8 cellular contexts compared by ENCODE assay signal in the genomic region with DNA sequence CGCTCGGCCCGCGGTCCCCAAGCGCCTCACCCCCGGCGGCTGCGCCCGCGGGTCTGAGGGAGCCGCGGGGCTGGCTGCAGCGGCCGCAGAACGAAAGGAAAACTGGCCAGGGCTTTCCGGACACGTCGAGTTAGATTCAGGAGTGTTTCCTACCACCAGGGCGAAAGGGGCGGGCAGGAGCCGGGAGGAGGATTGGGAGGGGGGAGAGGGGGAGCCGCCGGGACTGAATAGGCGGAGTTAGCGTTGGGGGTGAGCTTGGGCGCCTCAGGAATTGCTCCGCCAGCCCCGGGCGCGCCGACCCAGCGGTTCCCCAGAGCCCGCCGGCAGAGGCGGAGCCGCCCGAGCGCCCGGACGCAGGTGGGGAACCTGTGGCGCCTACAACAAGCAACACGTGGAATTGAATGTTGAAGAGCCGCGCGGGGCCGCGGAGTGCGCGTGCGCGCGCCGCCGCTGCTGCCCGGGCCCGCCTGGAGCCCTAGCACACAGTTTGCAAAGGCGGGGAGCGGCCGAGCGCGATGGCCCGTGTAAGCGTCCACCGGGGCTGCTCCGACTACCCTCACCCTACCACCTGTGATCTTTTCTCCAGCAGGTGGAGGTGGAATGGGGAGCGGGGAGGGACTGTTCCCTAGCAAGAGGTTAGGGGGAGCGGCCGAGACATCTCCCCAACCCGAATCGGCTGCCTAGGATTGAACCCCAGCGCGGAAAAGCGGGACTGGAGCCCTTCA. TPM values are rescaled to one million over a fixed set of nuclear protein-coding genes. Genes with fewer than 3 reads are reported as not detected.
A peak's percentile ranks its signal among the peaks of the same experiment; 100 is the strongest.
DNase-seq lines count a peak whose midpoint lies in the region; ATAC-seq, FAIRE-seq and TF ChIP-seq lines count a peak whose summit lies in the region.

A gene (minus strand): TSS at position 104 of the 725 bp plus-strand sequence. CDS start 123 bp downstream, outside the sequence.

- no peak for FAIRE-seq in astrocyte (lab: Jason Lieb, UNC)

- no peak for ATAC-seq in CD8-positive, alpha-beta T cell
- ATAC-seq in GM19328 (IDR thresholded peaks at IDR 0.05; ENCODE audit: unreplicated experiment) = peak; percentile 69
- ATAC-seq in HG03280 (IDR thresholded peaks at IDR 0.05; ENCODE audit: unreplicated experiment) = peak; percentile 75

- H3K9ac ChIP-seq in astrocyte (ENCODE audit: low read length) (peak within 1 kb of the TSS; percentile 81), parathyroid adenoma (no peak within 1 kb of the TSS), Karpas-422 (ENCODE audit: low read length) (no peak within 1 kb of the TSS)

- H3K79me2 ChIP-seq in astrocyte (ENCODE audit: insufficient read depth, low read length) = no peaks in the 10 kb centered on the region
- H3K79me2 ChIP-seq in parathyroid adenoma = no peaks in the 10 kb centered on the region
- H3K79me2 ChIP-seq in Karpas-422 (ENCODE audit: low read length) = no peaks in the 10 kb centered on the region

- H3K9me3 ChIP-seq in CD8-positive, alpha-beta T cell (ENCODE audit: low read length) = no peaks in the 10 kb centered on the region
- H3K9me3 ChIP-seq in astrocyte (ENCODE audit: insufficient read depth, low read depth, low read length) (no peaks in the 10 kb centered on the region), left ventricle myocardium inferior (replicated peaks) (no peaks in the 10 kb centered on the region), parathyroid adenoma (ENCODE audit: control insufficient read depth, low read length) (no peaks in the 10 kb centered on the region), Karpas-422 (ENCODE audit: low read length) (0 out of 2 replicates have a peak, but pooled peaks cover 3% of the 10 kb centered on the region)

- no peak within 1 kb of the TSS for H3K4me3 ChIP-seq in CD8-positive, alpha-beta T cell (ENCODE audit: low read depth, low read length)
- H3K4me3 ChIP-seq in astrocyte (ENCODE audit: insufficient read depth, low read depth, low read length) (peak within 1 kb of the TSS; percentile 90), left ventricle myocardium inferior (peak within 1 kb of the TSS; percentile 91), parathyroid adenoma (ENCODE audit: low read depth, low read length) (peak within 1 kb of the TSS; percentile 65), Karpas-422 (ENCODE audit: low read length) (no peak within 1 kb of the TSS)

- H3K4me2 ChIP-seq in astrocyte (ENCODE audit: low read length) (peak within 1 kb of the TSS; percentile 90), parathyroid adenoma (ENCODE audit: low read length) (peak within 1 kb of the TSS; percentile 92), Karpas-422 (ENCODE audit: low read depth, low read length, poor library complexity, severe bottlenecking) (no peak within 1 kb of the TSS)

- H3K27ac Mint-ChIP-seq in CD8-positive, alpha-beta T cell = no peak within 1 kb of the TSS
- peak within 1 kb of the TSS; percentile 86 for H3K27ac Mint-ChIP-seq in astrocyte (ENCODE audit: unreplicated experiment)

- TF ChIP-seq CTCF in CD8-positive, alpha-beta T cell (IDR thresholded peaks at IDR 0.05) = no peak
- TF ChIP-seq CTCF in astrocyte (IDR thresholded peaks at IDR 0.05; ENCODE audit: insufficient read depth, low read depth, low read length) (no peak), left ventricle myocardium inferior (IDR thresholded peaks at IDR 0.05; ENCODE audit: borderline replicate concordance) (peak; percentile 54), parathyroid adenoma (IDR thresholded peaks at IDR 0.05) (no peak)

- POLR2A ChIA-PET in CD8-positive, alpha-beta T cell (lab: Charles Lee) = no interaction called here

- H3K9me2 ChIP-seq in Karpas-422 (replicated peaks; ENCODE audit: insufficient read depth, low read length) = no peaks in the 10 kb centered on the region

- peak within 1 kb of the TSS; percentile 23 for H3K4me3 Mint-ChIP-seq in CD8-positive, alpha-beta T cell
- H3K4me3 Mint-ChIP-seq in astrocyte (ENCODE audit: unreplicated experiment) = peak within 1 kb of the TSS; percentile 94

- intact Hi-C loops in CD8-positive, alpha-beta T cell (cut with DNase I, micrococcal nuclease) = no loop called here
- intact Hi-C loops in left ventricle myocardium inferior (cut with micrococcal nuclease) = loop anchor here (5.0 to 10.0 kb wide), 2 partner anchors 82 to 266 kb away; no protein-coding TSS in a partner anchor

- H3K27ac ChIP-seq in CD8-positive, alpha-beta T cell (ENCODE audit: low read depth, low read length) = no peak within 1 kb of the TSS
- H3K27ac ChIP-seq in astrocyte (ENCODE audit: low read depth, low read length) = peak within 1 kb of the TSS; percentile 58
- peak within 1 kb of the TSS; percentile 95 for H3K27ac ChIP-seq in left ventricle myocardium inferior (replicated peaks)
- peak within 1 kb of the TSS; percentile 29 for H3K27ac ChIP-seq in parathyroid adenoma
- H3K27ac ChIP-seq in Karpas-422 (ENCODE audit: low read length) = no peak within 1 kb of the TSS

- H3K27me3 Mint-ChIP-seq in CD8-positive, alpha-beta T cell (ENCODE audit: low read depth) = peaks cover 36% of the 10 kb centered on the region
- H3K27me3 Mint-ChIP-seq in astrocyte (ENCODE audit: low read depth, unreplicated experiment) = peaks cover 2% of the 10 kb centered on the region

- peak within 1 kb of the TSS; percentile 96 for H2AFZ ChIP-seq in astrocyte (ENCODE audit: low read depth, low read length)
- peak within 1 kb of the TSS; percentile 65 for H2AFZ ChIP-seq in parathyroid adenoma
- H2AFZ ChIP-seq in Karpas-422 (ENCODE audit: low read length) = no peak within 1 kb of the TSS

- no peaks in the 10 kb centered on the region for H3K4me1 ChIP-seq in CD8-positive, alpha-beta T cell (ENCODE audit: insufficient read depth, low read length)
- H3K4me1 ChIP-seq in astrocyte (ENCODE audit: insufficient read depth, low read length) (peaks cover 4% of the 10 kb centered on the region), left ventricle myocardium inferior (peaks cover 60% of the 10 kb centered on the region), parathyroid adenoma (no peaks in the 10 kb centered on the region), Karpas-422 (ENCODE audit: low read length) (no peaks in the 10 kb centered on the region)

- H3K36me3 ChIP-seq in CD8-positive, alpha-beta T cell (ENCODE audit: insufficient read depth, low read length) = no peaks in the 10 kb centered on the region
- H3K36me3 ChIP-seq in astrocyte (ENCODE audit: insufficient read depth, low read length) (no peaks in the 10 kb centered on the region), left ventricle myocardium inferior (no peaks in the 10 kb centered on the region), parathyroid adenoma (ENCODE audit: control insufficient read depth, insufficient read depth, low read length) (no peaks in the 10 kb centered on the region), Karpas-422 (ENCODE audit: insufficient read depth, low read length) (no peaks in the 10 kb centered on the region)

- H4K20me1 ChIP-seq in astrocyte (ENCODE audit: insufficient read depth, low read length) = no peaks in the 10 kb centered on the region
- no peaks in the 10 kb centered on the region for H4K20me1 ChIP-seq in Karpas-422 (ENCODE audit: insufficient read depth, low read depth, low read length)

- CTCF ChIA-PET in CD8-positive, alpha-beta T cell (lab: Charles Lee) = no interaction called here

- peaks cover 4% of the 10 kb centered on the region for H3K4me1 Mint-ChIP-seq in CD8-positive, alpha-beta T cell (ENCODE audit: low read depth)
- peaks cover 7% of the 10 kb centered on the region for H3K4me1 Mint-ChIP-seq in astrocyte (ENCODE audit: low read depth, unreplicated experiment)

- H3K27me3 ChIP-seq in CD8-positive, alpha-beta T cell (ENCODE audit: insufficient read depth, low read length) = no peaks in the 10 kb centered on the region
- H3K27me3 ChIP-seq in astrocyte (ENCODE audit: insufficient read depth, low read length) = no peaks in the 10 kb centered on the region
- no peaks in the 10 kb centered on the region for H3K27me3 ChIP-seq in left ventricle myocardium inferior (ENCODE audit: low read depth)
- H3K27me3 ChIP-seq in parathyroid adenoma (ENCODE audit: control insufficient read depth, insufficient read depth, low read length) = no peaks in the 10 kb centered on the region
- no peaks in the 10 kb centered on the region for H3K27me3 ChIP-seq in Karpas-422 (ENCODE audit: low read length)

- H3K9me3 Mint-ChIP-seq in CD8-positive, alpha-beta T cell = no peaks in the 10 kb centered on the region
- H3K9me3 Mint-ChIP-seq in astrocyte (ENCODE audit: unreplicated experiment) = no peaks in the 10 kb centered on the region

- no peaks in the 10 kb centered on the region for H3K36me3 Mint-ChIP-seq in CD8-positive, alpha-beta T cell
- H3K36me3 Mint-ChIP-seq in astrocyte (ENCODE audit: low read depth, unreplicated experiment) = no peaks in the 10 kb centered on the region

- no peak for DNase-seq in CD8-positive, alpha-beta T cell
- DNase-seq in NCI-H510A treated with DMSO at 0.1 percent for 48 hours (lab: John Stamatoyannopoulos, UW) (peak; percentile 92), astrocyte (ENCODE audit: low read depth) (peak; percentile 79), left ventricle myocardium inferior (peak; percentile 85), Karpas-422 (no peak)

RNA-seq across cellular contexts. Expression of the gene that starts here (rescaled TPM):
- not detected for total RNA-seq in CD8-positive, alpha-beta T cell
- total RNA-seq in astrocyte (6.1 and 6.4 TPM in 2 replicates), left ventricle myocardium inferior (11.9 TPM)
- total RNA-seq in Karpas-422 (2014; rRNA removed; shearing (Covaris generic); ENCODE audit: low replicate concordance) = not detected in 2 replicates

Comparison
In these comparisons a context has a peak if more than half of its experiments do, and no peak if none do; other contexts are left out.
1. DNase-seq: peak in NCI-H510A treated with DMSO at 0.1 percent for 48 hours (single experiment), astrocyte (single experiment) and left ventricle myocardium inferior (single experiment); none in CD8-positive, alpha-beta T cell (0 of 7) and Karpas-422 (single experiment).
2. H3K27ac ChIP-seq: peak in astrocyte (single experiment), left ventricle myocardium inferior (single experiment) and parathyroid adenoma (single experiment); none in CD8-positive, alpha-beta T cell (single experiment) and Karpas-422 (single experiment).
3. H3K4me3 ChIP-seq: peak in astrocyte (single experiment), left ventricle myocardium inferior (single experiment) and parathyroid adenoma (single experiment); none in CD8-positive, alpha-beta T cell (single experiment) and Karpas-422 (single experiment).